In genomic region chr3:63199606-63200005, GRCh38 we compare ENCODE assay signal across 37 cellular contexts.
"Had no signal": no experiment of that assay in that cellular context is flagged by ENCODE, and none has a peak within 500 bp of the region (broad histone marks: within the 10 kb centered on the region; RNA-seq: fewer than 3 reads in every experiment).

No MANE protein-coding gene starts in this region.

- H3K4me1 Mint-ChIP-seq: activated B cell treated with CpG ODN at 0.5 μM for 24 hours; activated CD4-positive, alpha-beta memory T cell treated with anti-CD3 and anti-CD28 coated beads, Interleukin-2, amount 10 ng/mL, durations not matched to agents 7 days and 5 days; activated CD4-positive, alpha-beta T cell treated with anti-CD3 and anti-CD28 coated beads for 36 hours; activated CD4-positive, alpha-beta T cell treated with anti-CD3 and anti-CD28 coated beads, Interleukin-2, amount 10 ng/mL, durations not matched to agents 7 days and 5 days; activated CD8-positive, alpha-beta memory T cell treated with anti-CD3 and anti-CD28 coated beads, Interleukin-2, amount 10 ng/mL, durations not matched to agents 7 days and 5 days; activated naive CD4-positive, alpha-beta T cell treated with anti-CD3 and anti-CD28 coated beads, Interleukin-2, amount 10 ng/mL, durations not matched to agents 7 days and 5 days; activated naive CD4-positive, alpha-beta T cell treated with anti-CD3 and anti-CD28 coated beads, Interleukin-2, amount 50 U/mL, for 24 hours; activated naive CD8-positive, alpha-beta T cell treated with anti-CD3 and anti-CD28 coated beads, Interleukin-2, amount 10 ng/mL, durations not matched to agents 7 days and 5 days; activated naive CD8-positive, alpha-beta T cell treated with anti-CD3 and anti-CD28 coated beads, Interleukin-2, amount 50 U/mL, for 24 hours; brain; central memory CD8-positive, alpha-beta T cell had no signal

- H3K27me3 Mint-ChIP-seq: activated B cell treated with CpG ODN at 0.5 μM for 24 hours; activated CD4-positive, alpha-beta memory T cell treated with anti-CD3 and anti-CD28 coated beads, Interleukin-2, amount 10 ng/mL, durations not matched to agents 7 days and 5 days; activated CD4-positive, alpha-beta T cell treated with anti-CD3 and anti-CD28 coated beads for 36 hours; activated CD4-positive, alpha-beta T cell treated with anti-CD3 and anti-CD28 coated beads, Interleukin-2, amount 10 ng/mL, durations not matched to agents 7 days and 5 days; activated CD8-positive, alpha-beta memory T cell treated with anti-CD3 and anti-CD28 coated beads, Interleukin-2, amount 10 ng/mL, durations not matched to agents 7 days and 5 days; activated naive CD4-positive, alpha-beta T cell treated with anti-CD3 and anti-CD28 coated beads, Interleukin-2, amount 10 ng/mL, durations not matched to agents 7 days and 5 days; activated naive CD4-positive, alpha-beta T cell treated with anti-CD3 and anti-CD28 coated beads, Interleukin-2, amount 50 U/mL, for 24 hours; activated naive CD8-positive, alpha-beta T cell; activated naive CD8-positive, alpha-beta T cell treated with anti-CD3 and anti-CD28 coated beads, Interleukin-2, amount 10 ng/mL, durations not matched to agents 7 days and 5 days; activated naive CD8-positive, alpha-beta T cell treated with anti-CD3 and anti-CD28 coated beads, Interleukin-2, amount 50 U/mL, for 24 hours; activated T-cell treated with anti-CD3 and anti-CD28 coated beads, Interleukin-2, amount 50 U/mL, for 24 hours; central memory CD8-positive, alpha-beta T cell had no signal

- H3K27ac Mint-ChIP-seq: activated B cell treated with CpG ODN at 0.5 μM for 24 hours; activated CD4-positive, alpha-beta memory T cell treated with anti-CD3 and anti-CD28 coated beads, Interleukin-2, amount 10 ng/mL, durations not matched to agents 7 days and 5 days; activated CD4-positive, alpha-beta T cell treated with anti-CD3 and anti-CD28 coated beads for 36 hours; activated CD4-positive, alpha-beta T cell treated with anti-CD3 and anti-CD28 coated beads, Interleukin-2, amount 10 ng/mL, durations not matched to agents 7 days and 5 days; activated CD8-positive, alpha-beta memory T cell treated with anti-CD3 and anti-CD28 coated beads, Interleukin-2, amount 10 ng/mL, durations not matched to agents 7 days and 5 days; activated CD8-positive, alpha-beta T cell treated with anti-CD3 and anti-CD28 coated beads, Interleukin-2, amount 10 ng/mL, durations not matched to agents 7 days and 5 days; activated naive CD4-positive, alpha-beta T cell treated with anti-CD3 and anti-CD28 coated beads, Interleukin-2, amount 10 ng/mL, durations not matched to agents 7 days and 5 days; activated naive CD4-positive, alpha-beta T cell treated with anti-CD3 and anti-CD28 coated beads, Interleukin-2, amount 50 U/mL, for 24 hours; activated naive CD8-positive, alpha-beta T cell; activated naive CD8-positive, alpha-beta T cell treated with anti-CD3 and anti-CD28 coated beads, Interleukin-2, amount 10 ng/mL, durations not matched to agents 7 days and 5 days; activated naive CD8-positive, alpha-beta T cell treated with anti-CD3 and anti-CD28 coated beads, Interleukin-2, amount 50 U/mL, for 24 hours; activated T-cell treated with anti-CD3 and anti-CD28 coated beads, Interleukin-2, amount 50 U/mL, for 24 hours; activated T-helper 2 cell treated with anti-CD3 and anti-CD28 coated beads, Interferon-gamma antibody, Interleukin-2, Interleukin-4, amounts not matched to agents 10 μg/mL and 5 μg/mL and 100 μg/mL, durations not matched to agents 14 hours and 24 hours and 36 hours; brain; T-helper 1 cell treated with Interleukin-12 subunit alpha and Interleukin-12 subunit beta and Interleukin-4 antibody, amounts not matched to agents 30 μg/mL and 1 μg/mL, for 36 hours; T-helper 2 cell treated with Interferon-gamma antibody and Interleukin-4, amounts not matched to agents 5 μg/mL and 100 μg/mL, for 36 hours had no signal

- DNase-seq: activated B cell treated with CpG ODN at 0.5 μM for 24 hours; activated CD4-positive, alpha-beta memory T cell treated with anti-CD3 and anti-CD28 coated beads, Interleukin-2, amount 10 ng/mL, durations not matched to agents 7 days and 5 days; activated CD4-positive, alpha-beta T cell treated with anti-CD3 and anti-CD28 coated beads for 1 hour; activated CD4-positive, alpha-beta T cell treated with anti-CD3 and anti-CD28 coated beads for 36 hours; activated CD4-positive, alpha-beta T cell treated with anti-CD3 and anti-CD28 coated beads for 48 hours; activated CD4-positive, alpha-beta T cell treated with anti-CD3 and anti-CD28 coated beads, Interleukin-2, amount 10 ng/mL, durations not matched to agents 7 days and 5 days; activated CD4-positive, alpha-beta T cell treated with anti-CD3 and anti-CD28 coated beads, Interleukin-2, amount 50 U/mL, for 48 hours; activated CD8-positive, alpha-beta memory T cell treated with anti-CD3 and anti-CD28 coated beads for 24 hours; activated CD8-positive, alpha-beta memory T cell treated with anti-CD3 and anti-CD28 coated beads, Interleukin-2, amount 10 ng/mL, durations not matched to agents 7 days and 5 days; activated CD8-positive, alpha-beta memory T cell treated with anti-CD3 and anti-CD28 coated beads, Interleukin-2, amount 50 U/mL, for 48 hours; activated CD8-positive, alpha-beta T cell treated with anti-CD3 and anti-CD28 coated beads, Interleukin-2, amount 10 ng/mL, durations not matched to agents 7 days and 5 days; activated effector memory CD4-positive, alpha-beta T cell treated with Interleukin-2 at 50 U/mL for 16 hours; activated gamma-delta T cell; activated naive CD4-positive, alpha-beta T cell treated with anti-CD3 and anti-CD28 coated beads, Interleukin-2, amount 10 ng/mL, durations not matched to agents 7 days and 5 days; activated naive CD4-positive, alpha-beta T cell treated with Interleukin-2 at 50 U/mL for 16 hours; activated naive CD8-positive, alpha-beta T cell treated with anti-CD3 and anti-CD28 coated beads, Interleukin-2, amount 10 ng/mL, durations not matched to agents 7 days and 5 days; activated naive CD8-positive, alpha-beta T cell treated with anti-CD3 and anti-CD28 coated beads, Interleukin-2, amount 50 U/mL, for 24 hours; activated T-cell treated with anti-CD3 and anti-CD28 coated beads, Interleukin-2, amount 50 U/mL, for 24 hours; activated T-cell treated with anti-CD3 and anti-CD28 coated beads, Interleukin-2, amount 50 U/mL, for 48 hours; amygdala; anterior cingulate cortex; caudate nucleus; cerebellar nuclear complex; T-helper 2 cell; T-helper 9 cell had no signal

- H3K9me3 Mint-ChIP-seq: activated B cell treated with CpG ODN at 0.5 μM for 24 hours; activated CD4-positive, alpha-beta memory T cell treated with anti-CD3 and anti-CD28 coated beads, Interleukin-2, amount 10 ng/mL, durations not matched to agents 7 days and 5 days; activated naive CD4-positive, alpha-beta T cell treated with anti-CD3 and anti-CD28 coated beads, Interleukin-2, amount 50 U/mL, for 24 hours; activated naive CD8-positive, alpha-beta T cell treated with anti-CD3 and anti-CD28 coated beads, Interleukin-2, amount 10 ng/mL, durations not matched to agents 7 days and 5 days; activated naive CD8-positive, alpha-beta T cell treated with anti-CD3 and anti-CD28 coated beads, Interleukin-2, amount 50 U/mL, for 24 hours; activated T-cell treated with anti-CD3 and anti-CD28 coated beads, Interleukin-2, amount 50 U/mL, for 24 hours; activated T-helper 2 cell treated with anti-CD3 and anti-CD28 coated beads, Interferon-gamma antibody, Interleukin-2, Interleukin-4, amounts not matched to agents 10 μg/mL and 5 μg/mL and 100 μg/mL, durations not matched to agents 14 hours and 24 hours and 36 hours; T-helper 2 cell treated with Interferon-gamma antibody and Interleukin-4, amounts not matched to agents 5 μg/mL and 100 μg/mL, for 36 hours had no signal

- H3K4me3 ChIP-seq: ascending aorta, cardiac muscle cell had no signal

- ATAC-seq: activated CD4-positive, alpha-beta T cell treated with anti-CD3 and anti-CD28 coated beads for 36 hours; activated CD8-positive, alpha-beta memory T cell treated with anti-CD3 and anti-CD28 coated beads, Interleukin-2, amount 10 ng/mL, durations not matched to agents 7 days and 5 days; activated CD8-positive, alpha-beta T cell treated with anti-CD3 and anti-CD28 coated beads, Interleukin-2, amount 10 ng/mL, durations not matched to agents 7 days and 5 days; activated naive CD8-positive, alpha-beta T cell treated with anti-CD3 and anti-CD28 coated beads, Interleukin-2, amount 50 U/mL, for 24 hours had no signal

- H3K9me3 ChIP-seq: ascending aorta had no signal

- FAIRE-seq: bronchial epithelial cell, TTC549 had no signal

- H3K4me1 ChIP-seq: ascending aorta had no signal

- H3K4me3 Mint-ChIP-seq: activated B cell treated with CpG ODN at 0.5 μM for 24 hours; activated CD4-positive, alpha-beta memory T cell treated with anti-CD3 and anti-CD28 coated beads, Interleukin-2, amount 10 ng/mL, durations not matched to agents 7 days and 5 days; activated CD4-positive, alpha-beta T cell treated with anti-CD3 and anti-CD28 coated beads for 36 hours; activated CD4-positive, alpha-beta T cell treated with anti-CD3 and anti-CD28 coated beads, Interleukin-2, amount 10 ng/mL, durations not matched to agents 7 days and 5 days; activated CD8-positive, alpha-beta memory T cell treated with anti-CD3 and anti-CD28 coated beads, Interleukin-2, amount 10 ng/mL, durations not matched to agents 7 days and 5 days; activated CD8-positive, alpha-beta T cell treated with anti-CD3 and anti-CD28 coated beads, Interleukin-2, amount 10 ng/mL, durations not matched to agents 7 days and 5 days; activated naive CD4-positive, alpha-beta T cell treated with anti-CD3 and anti-CD28 coated beads, Interleukin-2, amount 10 ng/mL, durations not matched to agents 7 days and 5 days; activated naive CD4-positive, alpha-beta T cell treated with anti-CD3 and anti-CD28 coated beads, Interleukin-2, amount 50 U/mL, for 24 hours; activated naive CD8-positive, alpha-beta T cell; activated naive CD8-positive, alpha-beta T cell treated with anti-CD3 and anti-CD28 coated beads, Interleukin-2, amount 10 ng/mL, durations not matched to agents 7 days and 5 days; activated naive CD8-positive, alpha-beta T cell treated with anti-CD3 and anti-CD28 coated beads, Interleukin-2, amount 50 U/mL, for 24 hours; activated T-cell treated with anti-CD3 and anti-CD28 coated beads, Interleukin-2, amount 50 U/mL, for 24 hours; brain; central memory CD8-positive, alpha-beta T cell; T-helper 1 cell treated with Interleukin-12 subunit alpha and Interleukin-12 subunit beta and Interleukin-4 antibody, amounts not matched to agents 30 μg/mL and 1 μg/mL, for 36 hours; T-helper 2 cell treated with Interferon-gamma antibody and Interleukin-4, amounts not matched to agents 5 μg/mL and 100 μg/mL, for 36 hours had no signal

- H3K36me3 ChIP-seq: ascending aorta, cardiac muscle cell had no signal

- H3K27me3 ChIP-seq: ascending aorta, cardiac muscle cell had no signal

- H3K36me3 Mint-ChIP-seq: activated CD8-positive, alpha-beta memory T cell treated with anti-CD3 and anti-CD28 coated beads, Interleukin-2, amount 10 ng/mL, durations not matched to agents 7 days and 5 days; activated naive CD4-positive, alpha-beta T cell treated with anti-CD3 and anti-CD28 coated beads, Interleukin-2, amount 10 ng/mL, durations not matched to agents 7 days and 5 days; activated naive CD4-positive, alpha-beta T cell treated with anti-CD3 and anti-CD28 coated beads, Interleukin-2, amount 50 U/mL, for 24 hours; activated naive CD8-positive, alpha-beta T cell; activated naive CD8-positive, alpha-beta T cell treated with anti-CD3 and anti-CD28 coated beads, Interleukin-2, amount 10 ng/mL, durations not matched to agents 7 days and 5 days; brain had no signal

- H3K27ac ChIP-seq: ascending aorta, cardiac muscle cell, VCaP had no signal
